In genomic region chr1:218829143-218829542, GRCh38 we compare ENCODE assay signal across 28 cellular contexts.
A peak's percentile ranks its signal among the peaks of the same experiment; 100 is the strongest.
DNase-seq lines count a peak whose midpoint lies in the region; ATAC-seq and TF ChIP-seq lines count a peak whose summit lies in the region.
"Had no signal": no experiment of that assay in that cellular context is flagged by ENCODE, and none has a peak within 500 bp of the region (broad histone marks: within the 10 kb centered on the region; RNA-seq: fewer than 3 reads in every experiment).

No MANE protein-coding gene starts in this region.

- H3K36me3 ChIP-seq in GM23338 (ENCODE audit: insufficient read depth) (no peaks in the 10 kb centered on the region), fibroblast of lung (ENCODE audit: control insufficient read depth, insufficient read depth, low read length) (no peaks in the 10 kb centered on the region)
- H3K36me3 ChIP-seq: BLaER1, heart left ventricle, neural progenitor cell, spleen had no signal

- H3K27ac ChIP-seq in GM23338 (ENCODE audit: low read depth) (no peak overlapping the region), fibroblast of lung (ENCODE audit: insufficient read depth, low read length) (no peak overlapping the region)
- H3K27ac ChIP-seq: BLaER1, body of pancreas, heart left ventricle, neural progenitor cell, spleen had no signal

- H3K9me3 ChIP-seq in fibroblast of lung (ENCODE audit: control insufficient read depth, insufficient read depth, low read depth, low read length): no peaks in the 10 kb centered on the region
- H3K9me3 ChIP-seq: BLaER1, body of pancreas, heart left ventricle, spleen had no signal

- DNase-seq in GM23338 (ENCODE audit: low spot score): peak; percentile 30
- DNase-seq in RPMI7951 (ENCODE audit: low read depth): peak; percentile 24
- DNase-seq in fibroblast of lung (ENCODE audit: low read depth in 2 of 2): peak; percentile 11 to 46
- DNase-seq in middle frontal gyrus (ENCODE audit: extremely low spot score, low spot score): peak; percentile 33
- no peak for DNase-seq in DMS 273 treated with DMSO at 0.1 percent for 48 hours (lab: John Stamatoyannopoulos, UW)
- no peak for DNase-seq in activated CD4-positive, alpha-beta T cell treated with anti-CD3 and anti-CD28 coated beads, Interleukin-2, amount 10 ng/mL, durations not matched to agents 7 days and 5 days
- DNase-seq in RPMI8226: no peak
- DNase-seq: ACHN; activated CD4-positive, alpha-beta T cell treated with anti-CD3 and anti-CD28 coated beads for 36 hours; activated gamma-delta T cell treated with Interleukin-2 at 50 U/mL for 16 hours; activated T-cell treated with anti-CD3 and anti-CD28 coated beads, Interleukin-2, amount 50 U/mL, for 4 hours; body of pancreas; EL; H9; heart left ventricle; KBM-7; left cardiac atrium; MM.1S; NCI-H1436; NCI-H2081 treated with DMSO at 0.1 percent for 48 hours; NCI-H774; right cardiac atrium; spleen; T-helper 2 cell had no signal

- H3K4me3 ChIP-seq in GM23338: no peak overlapping the region
- H3K4me3 ChIP-seq in fibroblast of lung (replicated peaks in 1 of 4; ENCODE audit: control extremely low read depth in 1 of 4, insufficient read depth in 1 of 4, low read depth in 3 of 4, low read length in 4 of 4): no peak overlapping the region
- H3K4me3 ChIP-seq: BLaER1, body of pancreas, heart left ventricle, neural progenitor cell, spleen had no signal

- no peaks in the 10 kb centered on the region for H3K27me3 ChIP-seq in GM23338 (ENCODE audit: insufficient read depth)
- H3K27me3 ChIP-seq in fibroblast of lung (ENCODE audit: control insufficient read depth, insufficient read depth, low read length): no peaks in the 10 kb centered on the region
- H3K27me3 ChIP-seq: BLaER1, body of pancreas, heart left ventricle, neural progenitor cell, spleen had no signal

- H3K27ac Mint-ChIP-seq in GM23338: no peak overlapping the region
- no peak overlapping the region for H3K27ac Mint-ChIP-seq in activated CD4-positive, alpha-beta T cell treated with anti-CD3 and anti-CD28 coated beads, Interleukin-2, amount 10 ng/mL, durations not matched to agents 7 days and 5 days
- H3K27ac Mint-ChIP-seq: activated CD4-positive, alpha-beta T cell treated with anti-CD3 and anti-CD28 coated beads for 36 hours; H9; neural progenitor cell had no signal

- H2AFZ ChIP-seq in GM23338 (no peak overlapping the region), fibroblast of lung (ENCODE audit: low read length) (no peak overlapping the region)
- H2AFZ ChIP-seq: neural progenitor cell had no signal

- TF ChIP-seq CTCF in GM23338 (conservative IDR thresholded peaks at IDR 0.05; ENCODE audit: low read depth in 2 of 2) (no peak), fibroblast of lung (conservative IDR thresholded peaks at IDR 0.05 in 1 of 2, IDR thresholded peaks at IDR 0.05 in 1 of 2; ENCODE audit: low read depth in 1 of 2, low read length in 2 of 2) (no peak)

- H3K79me2 ChIP-seq in GM23338 (replicated peaks; ENCODE audit: insufficient read depth): no peaks in the 10 kb centered on the region
- no peaks in the 10 kb centered on the region for H3K79me2 ChIP-seq in fibroblast of lung (ENCODE audit: control insufficient read depth, insufficient read depth, low read length)

- H3K9me2 ChIP-seq in GM23338 (ENCODE audit: insufficient read depth): peaks cover 7% of the 10 kb centered on the region; the same call in 1 of the 2 replicates

- H3F3A ChIP-seq in GM23338 (replicated peaks; ENCODE audit: low read depth): no peaks in the 10 kb centered on the region

- POLR2A ChIA-PET in activated CD4-positive, alpha-beta T cell treated with anti-CD3 and anti-CD28 coated beads, Interleukin-2, amount 10 ng/mL, durations not matched to agents 7 days and 5 days (lab: Charles Lee): no interaction called here

- ATAC-seq in GM23338 (no peak), GM21737 (IDR thresholded peaks at IDR 0.05; ENCODE audit: unreplicated experiment) (no peak)
- ATAC-seq: activated CD4-positive, alpha-beta T cell treated with anti-CD3 and anti-CD28 coated beads for 36 hours; activated T-cell treated with anti-CD3 and anti-CD28 coated beads, Interleukin-2, amount 50 U/mL, for 4 hours; body of pancreas; heart left ventricle; right cardiac atrium; SK-N-SH treated with all-trans-retinoic acid at 6 μM for 48 hours had no signal

- H3K36me3 Mint-ChIP-seq in GM23338 (ENCODE audit: low read depth): no peaks in the 10 kb centered on the region
- H3K36me3 Mint-ChIP-seq in activated CD4-positive, alpha-beta T cell treated with anti-CD3 and anti-CD28 coated beads, Interleukin-2, amount 10 ng/mL, durations not matched to agents 7 days and 5 days (ENCODE audit: low read depth): no peaks in the 10 kb centered on the region
- H3K36me3 Mint-ChIP-seq: neural progenitor cell had no signal

- H3K4me1 Mint-ChIP-seq in GM23338: no peaks in the 10 kb centered on the region
- H3K4me1 Mint-ChIP-seq in activated CD4-positive, alpha-beta T cell treated with anti-CD3 and anti-CD28 coated beads, Interleukin-2, amount 10 ng/mL, durations not matched to agents 7 days and 5 days: no peaks in the 10 kb centered on the region
- H3K4me1 Mint-ChIP-seq: activated CD4-positive, alpha-beta T cell treated with anti-CD3 and anti-CD28 coated beads for 36 hours; H9; neural progenitor cell had no signal

- H3K9me3 Mint-ChIP-seq in GM23338: 0 out of 3 replicates have a peak, but pooled peaks cover 5% of the 10 kb centered on the region
- no peaks in the 10 kb centered on the region for H3K9me3 Mint-ChIP-seq in activated CD4-positive, alpha-beta T cell treated with anti-CD3 and anti-CD28 coated beads, Interleukin-2, amount 10 ng/mL, durations not matched to agents 7 days and 5 days
- H3K9me3 Mint-ChIP-seq: activated T-cell treated with anti-CD3 and anti-CD28 coated beads, Interleukin-2, amount 50 U/mL, for 4 hours; H9; neural progenitor cell had no signal

- no peaks in the 10 kb centered on the region for H3K27me3 Mint-ChIP-seq in GM23338 (ENCODE audit: insufficient read depth, low read depth, poor library complexity)
- no peaks in the 10 kb centered on the region for H3K27me3 Mint-ChIP-seq in activated CD4-positive, alpha-beta T cell treated with anti-CD3 and anti-CD28 coated beads, Interleukin-2, amount 10 ng/mL, durations not matched to agents 7 days and 5 days
- H3K27me3 Mint-ChIP-seq: activated CD4-positive, alpha-beta T cell treated with anti-CD3 and anti-CD28 coated beads for 36 hours had no signal

- H4K20me1 ChIP-seq in GM23338 (replicated peaks; ENCODE audit: insufficient read depth) (no peaks in the 10 kb centered on the region), fibroblast of lung (ENCODE audit: control insufficient read depth, extremely low read depth, insufficient read depth, low read length) (no peaks in the 10 kb centered on the region)
- H4K20me1 ChIP-seq: BLaER1 had no signal

- no peak overlapping the region for H3K4me3 Mint-ChIP-seq in GM23338
- H3K4me3 Mint-ChIP-seq in activated CD4-positive, alpha-beta T cell treated with anti-CD3 and anti-CD28 coated beads, Interleukin-2, amount 10 ng/mL, durations not matched to agents 7 days and 5 days: no peak overlapping the region
- H3K4me3 Mint-ChIP-seq: activated CD4-positive, alpha-beta T cell treated with anti-CD3 and anti-CD28 coated beads for 36 hours; activated T-cell treated with anti-CD3 and anti-CD28 coated beads, Interleukin-2, amount 50 U/mL, for 4 hours; H9; neural progenitor cell had no signal

- no peaks in the 10 kb centered on the region for H3K4me1 ChIP-seq in GM23338 (ENCODE audit: insufficient read depth)
- H3K4me1 ChIP-seq in fibroblast of lung (ENCODE audit: control insufficient read depth, extremely low read depth, insufficient read depth, low read length): no peaks in the 10 kb centered on the region
- H3K4me1 ChIP-seq: BLaER1, body of pancreas, heart left ventricle, neural progenitor cell, spleen had no signal

- H3K4me2 ChIP-seq in GM23338 (no peak overlapping the region), fibroblast of lung (ENCODE audit: extremely low read depth, insufficient read depth, low read length) (no peak overlapping the region)
- H3K4me2 ChIP-seq: BLaER1, neural progenitor cell had no signal

- H3K9ac ChIP-seq in fibroblast of lung (ENCODE audit: insufficient read depth, low read length): no peak overlapping the region
- H3K9ac ChIP-seq: BLaER1, neural progenitor cell had no signal

- CTCF ChIA-PET in activated CD4-positive, alpha-beta T cell treated with anti-CD3 and anti-CD28 coated beads, Interleukin-2, amount 10 ng/mL, durations not matched to agents 7 days and 5 days (lab: Charles Lee): no interaction called here

TF ChIP-seq in GM23338, 12 proteins besides CTCF, POLR2A, EP300 and RAD21 (continues in another document):
- TF ChIP-seq EZH2phosphoT487 (IDR thresholded peaks at IDR 0.05; ENCODE audit: unreplicated experiment): no peak
- TF ChIP-seq ZNF114 (CRISPR knock-in tag; IDR thresholded peaks at IDR 0.05): no peak
- TF ChIP-seq POLR2AphosphoS5 (IDR thresholded peaks at IDR 0.05; ENCODE audit: low read depth): no peak
- TF ChIP-seq ZNF331 (CRISPR knock-in tag; IDR thresholded peaks at IDR 0.05; ENCODE audit: low read depth): no peak
- no peak for TF ChIP-seq JUNB (IDR thresholded peaks at IDR 0.05; ENCODE audit: unreplicated experiment)
- TF ChIP-seq CREB1 (CRISPR knock-in tag; IDR thresholded peaks at IDR 0.05; ENCODE audit: low read depth): no peak
- no peak for TF ChIP-seq STAT1 (IDR thresholded peaks at IDR 0.05; ENCODE audit: unreplicated experiment)
- TF ChIP-seq ETS1 (IDR thresholded peaks at IDR 0.05): no peak
- TF ChIP-seq EZH2 (IDR thresholded peaks at IDR 0.05; ENCODE audit: low read depth, unreplicated experiment): no peak

Comparison
In these comparisons a context has a peak if more than half of its experiments do, and no peak if none do; other contexts are left out.
1. DNase-seq: peak in GM23338 (single experiment), RPMI7951 (single experiment), fibroblast of lung (2 of 2) and middle frontal gyrus (single experiment); none in DMS 273 treated with DMSO at 0.1 percent for 48 hours (single experiment), activated CD4-positive, alpha-beta T cell treated with anti-CD3 and anti-CD28 coated beads, Interleukin-2, amount 10 ng/mL, durations not matched to agents 7 days and 5 days (single experiment) and RPMI8226 (single experiment).